ENCODE assay signal across 26 cellular contexts in the genomic region with DNA sequence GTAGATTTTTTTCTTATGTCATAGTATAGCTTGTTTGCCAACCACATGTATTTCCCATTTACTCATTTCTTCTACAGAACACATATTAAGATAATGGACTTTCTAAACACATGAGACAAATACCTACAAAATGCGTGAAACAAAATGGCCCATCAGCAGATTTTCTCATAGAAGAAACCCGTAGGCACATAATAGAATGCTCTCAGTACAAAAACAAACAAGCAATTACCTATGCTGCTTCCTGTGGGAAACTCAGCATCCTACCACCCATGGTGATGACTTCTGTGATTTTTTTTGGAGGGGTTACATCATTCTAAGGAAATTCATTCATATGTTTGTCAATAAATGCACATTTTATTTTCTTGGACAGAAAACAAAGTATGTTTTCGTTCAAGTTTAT.
DNase-seq lines count a peak whose midpoint lies in the region; ATAC-seq, FAIRE-seq and TF ChIP-seq lines count a peak whose summit lies in the region.
"Had no signal": no experiment of that assay in that cellular context is flagged by ENCODE, and none has a peak within 500 bp of the region (broad histone marks: within the 10 kb centered on the region; RNA-seq: fewer than 3 reads in every experiment).

No MANE protein-coding gene starts in this region.

- no peak overlapping the region for H4K91ac ChIP-seq in H1 (replicated peaks; ENCODE audit: insufficient read length, low read length)

- CTCF ChIA-PET in A549 (lab: Yijun Ruan, JAX) (no interaction called here), A673 (lab: Charles Lee) (no interaction called here), H1 (lab: Charles Lee; ENCODE audit: partially characterized antibody) (interaction anchor here (0.7 to 1.0 kb wide), 2 partner anchors 8 to 33 kb away, joined by 3 read pairs; no protein-coding TSS in a partner anchor)

- no peak overlapping the region for H2BK12ac ChIP-seq in H1 (ENCODE audit: low read depth, low read length)

- H3K9me3 ChIP-seq in A549 = no peaks in the 10 kb centered on the region
- H3K9me3 ChIP-seq in A673 (ENCODE audit: low read depth, low read length, poor library complexity, severe bottlenecking) = no peaks in the 10 kb centered on the region
- H3K9me3 ChIP-seq in SJCRH30 (replicated peaks) = no peaks in the 10 kb centered on the region
- no peaks in the 10 kb centered on the region for H3K9me3 ChIP-seq in H1 (ENCODE audit: insufficient read depth in 2 of 2, low read depth in 1 of 2, low read length in 1 of 2)
- H3K9me3 ChIP-seq: BLaER1 treated with 17β-estradiol and CSF1 and Interleukin-3, amounts not matched to agents 10 nM and 100 nM; SK-N-SH had no signal

- H3K4ac ChIP-seq in H1 (replicated peaks; ENCODE audit: insufficient read length, low read depth, low read length) = no peak overlapping the region

- no peak overlapping the region for H3K9ac ChIP-seq in H1 (replicated peaks in 1 of 4; ENCODE audit: extremely low read depth in 1 of 4, low read depth in 3 of 4, low read length in 3 of 4)
- H3K9ac ChIP-seq: BLaER1 treated with 17β-estradiol and CSF1 and Interleukin-3, amounts not matched to agents 10 nM and 100 nM; SK-N-SH had no signal

- TF ChIP-seq CTCF in A549 (IDR thresholded peaks at IDR 0.05) (no peak), A673 (conservative IDR thresholded peaks at IDR 0.05; ENCODE audit: low read depth, low read length) (no peak), H1 (IDR thresholded peaks at IDR 0.05; ENCODE audit: control extremely low read depth in 1 of 3, insufficient read depth in 1 of 3, low read depth in 1 of 3, low read length in 3 of 3) (no peak)

- no peak overlapping the region for H3K4me2 ChIP-seq in A549
- no peak overlapping the region for H3K4me2 ChIP-seq in H1 (ENCODE audit: insufficient read depth in 1 of 2, low read depth in 2 of 2, low read length in 2 of 2)
- H3K4me2 ChIP-seq: BLaER1 treated with 17β-estradiol and CSF1 and Interleukin-3, amounts not matched to agents 10 nM and 100 nM; SK-N-SH had no signal

- H3K23me2 ChIP-seq in H1 (ENCODE audit: low read depth, low read length) = no peaks in the 10 kb centered on the region

- no peak overlapping the region for H2BK15ac ChIP-seq in H1 (ENCODE audit: low read length)

- no peak for FAIRE-seq in A549 (lab: Jason Lieb, UNC)
- peak; percentile 19 for FAIRE-seq in H1 (lab: Jason Lieb, UNC)
- FAIRE-seq: GM19239 had no signal

- no peak overlapping the region for H3K56ac ChIP-seq in H1 (replicated peaks; ENCODE audit: insufficient read length, low read depth, low read length)

- no peak overlapping the region for H3K23ac ChIP-seq in H1 (ENCODE audit: insufficient read length)

- H3K14ac ChIP-seq in H1 (ENCODE audit: insufficient read length) = no peak overlapping the region

- H2BK120ac ChIP-seq in H1 (replicated peaks; ENCODE audit: low read depth, low read length) = no peak overlapping the region

- H3K36me3 ChIP-seq in A673 (ENCODE audit: insufficient read depth, low read length, poor library complexity, severe bottlenecking) = no peaks in the 10 kb centered on the region
- H3K36me3 ChIP-seq in SJCRH30 = no peaks in the 10 kb centered on the region
- H3K36me3 ChIP-seq in H1 (ENCODE audit: control insufficient read depth in 2 of 4, insufficient read depth in 4 of 4, low read length in 3 of 4) = no peaks in the 10 kb centered on the region
- H3K36me3 ChIP-seq: BLaER1 treated with 17β-estradiol and CSF1 and Interleukin-3, amounts not matched to agents 10 nM and 100 nM had no signal

- H3K4me1 ChIP-seq in A549 (no peaks in the 10 kb centered on the region), A673 (ENCODE audit: insufficient read depth, low read length, poor library complexity, severe bottlenecking) (peaks cover 28% of the 10 kb centered on the region), SJCRH30 (peaks cover 13% of the 10 kb centered on the region; the same call in 1 of the 2 replicates), H1 (replicated peaks in 1 of 4; ENCODE audit: control insufficient read depth in 3 of 4, insufficient read depth in 4 of 4, low read length in 3 of 4) (no peaks in the 10 kb centered on the region)

- H3K4me3 ChIP-seq in A549 (no peak overlapping the region), A673 (ENCODE audit: low read depth, low read length, poor library complexity, severe bottlenecking) (no peak overlapping the region), SJCRH30 (no peak overlapping the region), H1 (ENCODE audit: extremely low read depth in 1 of 4, insufficient read depth in 2 of 4, low read depth in 3 of 4, low read length in 4 of 4) (no peak overlapping the region)
- H3K4me3 ChIP-seq: BLaER1 treated with 17β-estradiol and CSF1 and Interleukin-3, amounts not matched to agents 10 nM and 100 nM had no signal

- no peak for ATAC-seq in A549
- ATAC-seq: PC-3 had no signal

- TF ChIP-seq RAD21 in A549 (conservative IDR thresholded peaks at IDR 0.05 in 1 of 2, IDR thresholded peaks at IDR 0.05 in 1 of 2) (no peak), H1 (IDR thresholded peaks at IDR 0.05 in 1 of 2, conservative IDR thresholded peaks at IDR 0.05 in 1 of 2; ENCODE audit: low read depth in 2 of 2, low read length in 2 of 2) (no peak)

- H2BK5ac ChIP-seq in H1 (ENCODE audit: low read depth, low read length) = no peak overlapping the region

- intact Hi-C loops in A673 (cut with micrococcal nuclease; ENCODE audit: unreplicated experiment) = no loop called here

- TF ChIP-seq POLR2A in A549 (IDR thresholded peaks at IDR 0.05; ENCODE audit: low read length) (no peak), H1 (IDR thresholded peaks at IDR 0.05; ENCODE audit: control extremely low read depth in 1 of 2, low read depth in 2 of 2, low read length in 2 of 2) (no peak)

- H4K5ac ChIP-seq in H1 (ENCODE audit: insufficient read length, low read depth, low read length) = no peak overlapping the region

- no peak overlapping the region for H2AK5ac ChIP-seq in H1 (ENCODE audit: low read depth, low read length)

- no peak overlapping the region for H2AFZ ChIP-seq in H1 (ENCODE audit: low read length)

- no peak for DNase-seq in A549 (ENCODE audit: low read depth in 1 of 2, low spot score in 1 of 2)
- DNase-seq in A673 (ENCODE audit: low spot score) = peak; percentile 37
- peak; percentile 7 to 41 for DNase-seq in SJCRH30
- no peak for DNase-seq in H1 (ENCODE audit: low read depth in 1 of 2, low spot score in 2 of 2)
- no peak for DNase-seq in kidney glomerular epithelial cell (lab: John Stamatoyannopoulos, UW)
- no peak for DNase-seq in midbrain (lab: John Stamatoyannopoulos, UW)
- DNase-seq in activated CD8-positive, alpha-beta memory T cell treated with anti-CD3 and anti-CD28 coated beads, Interleukin-2, amount 50 U/mL, for 48 hours = no peak
- no peak for DNase-seq in DMS53 (lab: John Stamatoyannopoulos, UW)
- DNase-seq: Calu3; CD4-positive, alpha-beta memory T cell; EL; H7; KBM-7; MM.1S; NCI-H1048; NCI-H1417 treated with DMSO at 0.1 percent for 48 hours; NCI-H1930; NCI-H226; NCI-H510A treated with DMSO at 0.1 percent for 48 hours; PC-3; RPMI8226; SHP77; SK-N-SH had no signal

- BruUV-seq in A673 (replicated peaks; lab: Mats Ljungman, UMichigan) = no TSS peak

- no peak for TF ChIP-seq EP300 in A549 (IDR thresholded peaks at IDR 0.05)
- TF ChIP-seq EP300 in H1 (IDR thresholded peaks at IDR 0.05; ENCODE audit: borderline replicate concordance in 1 of 2, low read depth in 2 of 2, low read length in 2 of 2) = no peak

- POLR2A ChIA-PET in A549 (lab: Yijun Ruan, JAX) = no interaction called here
- POLR2A ChIA-PET in A673 (lab: Charles Lee; ENCODE audit: low non-redundant PET) = no interaction called here
- POLR2A ChIA-PET in H1 (lab: Charles Lee; ENCODE audit: partially characterized antibody) = no interaction called here

- 45% methylated on average over 3 of the region's 3 CpGs for WGBS in A549 (ENCODE audit: missing lambda C conversion rate)
- 63% methylated on average over 3 of the region's 3 CpGs; no CpG with 5 or more reads in 1 of the 2 experiments for WGBS in H1 (ENCODE audit: extremely low coverage in 1 of 2, insufficient coverage in 1 of 2, insufficient read length in 1 of 2, insufficient replicate concordance in 2 of 2, low coverage in 1 of 2, low lambda C conversion rate in 2 of 2, missing lambda C conversion rate in 1 of 2), 2 experiments

- no peaks in the 10 kb centered on the region for H4K20me1 ChIP-seq in H1 (replicated peaks in 1 of 2; ENCODE audit: control insufficient read depth in 1 of 2, insufficient read depth in 2 of 2, low read length in 2 of 2)
- H4K20me1 ChIP-seq: BLaER1 treated with 17β-estradiol and CSF1 and Interleukin-3, amounts not matched to agents 10 nM and 100 nM had no signal

- no peak overlapping the region for H3K18ac ChIP-seq in H1 (ENCODE audit: extremely low read depth, low read length)

- H3K27ac ChIP-seq in A549 (no peak overlapping the region), A673 (ENCODE audit: low read depth, low read length, poor library complexity, severe bottlenecking) (no peak overlapping the region), SJCRH30 (peak overlapping the region; percentile 34; the same call in 1 of the 2 replicates), H1 (ENCODE audit: low read depth, low read length) (no peak overlapping the region)
- H3K27ac ChIP-seq: BLaER1 treated with 17β-estradiol and CSF1 and Interleukin-3, amounts not matched to agents 10 nM and 100 nM; HL-60 had no signal

- no peak overlapping the region for H2BK20ac ChIP-seq in H1 (ENCODE audit: low read length)

- no peaks in the 10 kb centered on the region for H3K79me1 ChIP-seq in H1 (ENCODE audit: low read depth, low read length)

- H3K27me3 ChIP-seq in A673 (replicated peaks; ENCODE audit: insufficient read depth, low read depth, low read length, poor library complexity) = no peaks in the 10 kb centered on the region
- no peaks in the 10 kb centered on the region for H3K27me3 ChIP-seq in SJCRH30
- no peaks in the 10 kb centered on the region for H3K27me3 ChIP-seq in H1 (replicated peaks in 1 of 4; ENCODE audit: control insufficient read depth in 3 of 4, extremely low read depth in 1 of 4, insufficient read depth in 3 of 4, low read length in 3 of 4)
- H3K27me3 ChIP-seq: BLaER1 treated with 17β-estradiol and CSF1 and Interleukin-3, amounts not matched to agents 10 nM and 100 nM had no signal

- H4K8ac ChIP-seq in H1 (ENCODE audit: extremely low read depth, insufficient read depth, low read length) = no peak overlapping the region

- H3K79me2 ChIP-seq in H1 (ENCODE audit: control insufficient read depth in 1 of 2, insufficient read depth in 2 of 2, low read length in 2 of 2) = no peaks in the 10 kb centered on the region

TF ChIP-seq in A549, 52 proteins besides CTCF, POLR2A, EP300 and RAD21 (continues in another document):
- no peak for TF ChIP-seq SMC3 (IDR thresholded peaks at IDR 0.05)
- TF ChIP-seq RNF2 (IDR thresholded peaks at IDR 0.05; ENCODE audit: borderline replicate concordance, low read depth) = no peak
- TF ChIP-seq HOXB13 (CRISPR knock-in tag; IDR thresholded peaks at IDR 0.05; ENCODE audit: low read depth) = no peak
- TF ChIP-seq MAFK (IDR thresholded peaks at IDR 0.05; ENCODE audit: partially characterized antibody) = peak; percentile 3

TF ChIP-seq in H1, 55 proteins besides CTCF, POLR2A, EP300 and RAD21:
- no peak for TF ChIP-seq YY1 (IDR thresholded peaks at IDR 0.05; ENCODE audit: low read depth, low read length)
- TF ChIP-seq CTBP2 (IDR thresholded peaks at IDR 0.05; ENCODE audit: borderline replicate concordance, insufficient read depth, insufficient read length, low read length) = no peak
- TF ChIP-seq ASH2L (IDR thresholded peaks at IDR 0.05; ENCODE audit: low read length) = no peak
- TF ChIP-seq KDM4A (IDR thresholded peaks at IDR 0.05; ENCODE audit: low read depth, low read length, severe bottlenecking) = no peak

Comparison
In these comparisons a context has a peak if more than half of its experiments do, and no peak if none do; other contexts are left out.
1. DNase-seq: peak in A673 (single experiment) and SJCRH30 (2 of 2); none in A549 (0 of 2), H1 (0 of 2), kidney glomerular epithelial cell (single experiment), midbrain (single experiment), activated CD8-positive, alpha-beta memory T cell treated with anti-CD3 and anti-CD28 coated beads, Interleukin-2, amount 50 U/mL, for 48 hours (single experiment) and DMS53 (single experiment).